Comparison of ENCODE assay signal across 13 cellular contexts in the genomic region with DNA sequence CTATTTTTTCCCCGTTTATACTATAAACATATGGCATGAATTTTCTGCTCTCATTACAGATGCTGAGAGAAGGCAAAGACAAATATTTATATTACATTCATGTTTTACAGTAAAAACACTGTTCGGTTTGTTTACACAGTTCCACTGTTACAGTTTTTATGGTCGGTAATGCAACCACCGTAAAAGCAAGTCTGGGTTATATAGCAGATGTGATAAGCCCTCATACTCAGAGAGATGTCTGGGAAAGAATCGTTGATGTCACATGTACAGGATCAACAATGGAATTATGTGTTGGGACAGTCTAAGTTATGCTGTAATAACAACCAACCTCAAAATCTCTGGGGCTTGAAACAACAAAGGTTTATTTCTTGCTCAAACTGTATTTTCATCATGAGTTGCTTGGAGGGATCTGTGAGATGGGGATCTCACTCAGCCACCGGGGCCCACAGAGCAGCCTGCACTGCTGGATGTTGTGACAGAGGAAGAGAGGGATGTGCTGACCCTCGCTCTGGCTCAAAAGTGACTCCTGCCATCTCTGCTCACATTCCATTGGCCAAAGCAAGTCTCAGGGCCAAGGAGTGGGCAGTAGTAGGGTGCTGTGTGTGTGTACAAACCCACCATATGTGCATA.
DNase-seq lines count a peak whose midpoint lies in the region; ATAC-seq, FAIRE-seq and TF ChIP-seq lines count a peak whose summit lies in the region.
"Had no signal": no experiment of that assay in that cellular context is flagged by ENCODE, and none has a peak within 500 bp of the region (broad histone marks: within the 10 kb centered on the region; RNA-seq: fewer than 3 reads in every experiment).

No MANE protein-coding gene starts in this region.

- H3K9ac ChIP-seq in mammary epithelial cell (ENCODE audit: insufficient read depth, low read length) (no peak overlapping the region), PC-3 (ENCODE audit: low read length) (no peak overlapping the region)

- H3K4me1 Mint-ChIP-seq in MCF 10A (ENCODE audit: insufficient read depth, unreplicated experiment) = no peaks in the 10 kb centered on the region

- H3K36me3 ChIP-seq in mammary epithelial cell (ENCODE audit: insufficient read depth, low read length) = no peaks in the 10 kb centered on the region
- H3K36me3 ChIP-seq in PC-3 (ENCODE audit: low read depth, low read length) = no peaks in the 10 kb centered on the region
- no peaks in the 10 kb centered on the region for H3K36me3 ChIP-seq in aorta (ENCODE audit: control insufficient read depth in 1 of 2, insufficient read depth in 2 of 2, low read length in 1 of 2)
- H3K36me3 ChIP-seq: spleen had no signal

- H3K4me3 ChIP-seq in mammary epithelial cell (replicated peaks in 1 of 3; ENCODE audit: insufficient read depth in 1 of 3, low read depth in 2 of 3, low read length in 3 of 3) (no peak overlapping the region), PC-3 (ENCODE audit: low read length) (peak overlapping the region; percentile 58), fibroblast of villous mesenchyme (ENCODE audit: low read depth, low read length) (no peak overlapping the region), aorta (ENCODE audit: low read length in 2 of 2) (peak overlapping the region; percentile 28 to 36)
- H3K4me3 ChIP-seq: lung, spleen had no signal

- H3K27me3 ChIP-seq in mammary epithelial cell (ENCODE audit: insufficient read depth, low read length) = no peaks in the 10 kb centered on the region
- H3K27me3 ChIP-seq in PC-3 (ENCODE audit: low read length) = no peaks in the 10 kb centered on the region
- H3K27me3 ChIP-seq in aorta (ENCODE audit: control insufficient read depth in 1 of 2, insufficient read depth in 2 of 2, low read length in 1 of 2) = no peaks in the 10 kb centered on the region
- H3K27me3 ChIP-seq: spleen had no signal

- H3K4me2 ChIP-seq in mammary epithelial cell (ENCODE audit: insufficient read depth, low read depth, low read length) (no peak overlapping the region), PC-3 (ENCODE audit: low read length) (peak overlapping the region; percentile 86)

- intact Hi-C loops in MCF 10A (cut with micrococcal nuclease) = no loop called here
- intact Hi-C loops in mammary epithelial cell (cut with micrococcal nuclease) = no loop called here
- intact Hi-C loops in PC-3 (cut with micrococcal nuclease) = loop anchor here (1.0 kb wide), 3 partner anchors 26 to 50 kb away; no protein-coding TSS in a partner anchor
- intact Hi-C loops in aorta (cut with DNase I) = no loop called here

- H3K79me2 ChIP-seq in mammary epithelial cell (ENCODE audit: insufficient read depth, low read length) (no peaks in the 10 kb centered on the region), PC-3 (ENCODE audit: low read length) (no peaks in the 10 kb centered on the region)

- H3K27ac ChIP-seq in mammary epithelial cell (ENCODE audit: insufficient read depth, low read depth, low read length) (no peak overlapping the region), PC-3 (ENCODE audit: low read length) (peak overlapping the region; percentile 33), aorta (ENCODE audit: low read depth in 1 of 2, low read length in 2 of 2) (no peak overlapping the region)
- H3K27ac ChIP-seq: epithelial cell of prostate, spleen had no signal

- H4K20me1 ChIP-seq in mammary epithelial cell (ENCODE audit: insufficient read depth, low read length) (no peaks in the 10 kb centered on the region), PC-3 (ENCODE audit: low read length) (no peaks in the 10 kb centered on the region)

- H3K9me3 ChIP-seq in mammary epithelial cell (replicated peaks; ENCODE audit: insufficient read depth, low read length) = no peaks in the 10 kb centered on the region
- H3K9me3 ChIP-seq in PC-3 (ENCODE audit: low read length) = no peaks in the 10 kb centered on the region
- no peaks in the 10 kb centered on the region for H3K9me3 ChIP-seq in aorta (ENCODE audit: control insufficient read depth, low read length)
- H3K9me3 ChIP-seq: spleen had no signal

- BruUV-seq in MCF 10A (replicated peaks; lab: Mats Ljungman, UMichigan) = no TSS peak
- BruUV-seq in mammary epithelial cell (replicated peaks; lab: Mats Ljungman, UMichigan) = no TSS peak
- no TSS peak for BruUV-seq in PC-3 (replicated peaks; lab: Mats Ljungman, UMichigan)

- WGBS in mammary epithelial cell (ENCODE audit: low coverage, missing lambda C conversion rate) = 94% methylated on average over 7 of the region's 7 CpGs
- WGBS in aorta, 2 donors = 17 to 20% methylated on average over 7 of the region's 7 CpGs

- H3K27me3 Mint-ChIP-seq in MCF 10A (ENCODE audit: insufficient read depth, unreplicated experiment) = no peaks in the 10 kb centered on the region
- H3K27me3 Mint-ChIP-seq: stimulated activated naive B cell treated with anti-CD40 and anti-IgM and Interleukin-4, amounts not matched to agents 10 μg/mL and 1 μg/mL and 100 μg/mL, for 72 hours had no signal

- no peak overlapping the region for H3K4me3 Mint-ChIP-seq in MCF 10A (ENCODE audit: unreplicated experiment)
- H3K4me3 Mint-ChIP-seq: stimulated activated naive B cell treated with anti-CD40 and anti-IgM and Interleukin-4, amounts not matched to agents 10 μg/mL and 1 μg/mL and 100 μg/mL, for 72 hours had no signal

- H3K9me3 Mint-ChIP-seq in MCF 10A (ENCODE audit: unreplicated experiment) = no peaks in the 10 kb centered on the region
- H3K9me3 Mint-ChIP-seq: stimulated activated naive B cell treated with anti-CD40 and anti-IgM and Interleukin-4, amounts not matched to agents 10 μg/mL and 1 μg/mL and 100 μg/mL, for 72 hours had no signal

- H2AFZ ChIP-seq in mammary epithelial cell (ENCODE audit: low read depth, low read length) = no peak overlapping the region
- no peak overlapping the region; the same call in 1 of the 2 replicates for H2AFZ ChIP-seq in PC-3 (ENCODE audit: low read length)

- dilution Hi-C loops in mammary epithelial cell (cut with HindIII; ENCODE audit: low sequenced_read_pairs) = no loop called here

- peak; percentile 91 for ATAC-seq in PC-3
- no peak for ATAC-seq in aorta (ENCODE audit: low FRiP score)
- no peak for ATAC-seq in GM18907 (IDR thresholded peaks at IDR 0.05; ENCODE audit: unreplicated experiment)
- ATAC-seq: stimulated activated naive B cell treated with anti-CD40 and anti-IgM and Interleukin-4, amounts not matched to agents 10 μg/mL and 1 μg/mL and 100 μg/mL, for 72 hours had no signal

- H3F3A ChIP-seq in PC-3 (ENCODE audit: low read length, unreplicated experiment) = no peaks in the 10 kb centered on the region

- no peaks in the 10 kb centered on the region for H3K9me2 ChIP-seq in PC-3 (replicated peaks; ENCODE audit: low read length)

- in situ Hi-C loops in mammary epithelial cell (cut with MboI; ENCODE audit: low sequenced_read_pairs in 2 of 2) = no loop called here

- CTCF ChIA-PET in MCF 10A (lab: Yijun Ruan, JAX) (no interaction called here), mammary epithelial cell (lab: Charles Lee; ENCODE audit: low non-redundant PET) (no interaction called here), PC-3 (lab: Charles Lee) (no interaction called here)

- DNase-seq in MCF 10A (ENCODE audit: unreplicated experiment) (peak; percentile 55), mammary epithelial cell (no peak), PC-3 (peak; percentile 73), fibroblast of villous mesenchyme (ENCODE audit: low read depth) (peak; percentile 98), aorta (no peak), GM19239 (ENCODE audit: insufficient read length, low spot score) (no peak), NCI-H2227 treated with DMSO at 0.1 percent for 48 hours (lab: John Stamatoyannopoulos, UW) (no peak)
- DNase-seq: activated effector memory CD4-positive, alpha-beta T cell treated with anti-CD3 and anti-CD28 coated beads, Interleukin-2, amount 50 U/mL, for 16 hours; spleen; stimulated activated naive B cell treated with anti-CD40 and anti-IgM and Interleukin-4, amounts not matched to agents 10 μg/mL and 1 μg/mL and 100 μg/mL, for 72 hours had no signal

- POLR2A ChIA-PET in MCF 10A (lab: Yijun Ruan, JAX) (interaction anchor here (0.7 kb wide), 1 partner anchor 85 kb away, joined by 3 read pairs; a partner anchor contains a TSS), PC-3 (lab: Charles Lee; ENCODE audit: unreplicated experiment) (interaction anchor here (0.7 kb wide), 1 partner anchor 50 kb away, joined by 3 read pairs; no protein-coding TSS in a partner anchor)

- FAIRE-seq in GM19239 (lab: Jason Lieb, UNC) = no peak

- TF ChIP-seq CTCF in MCF 10A (IDR thresholded peaks at IDR 0.05; ENCODE audit: unreplicated experiment) (no peak), mammary epithelial cell (conservative IDR thresholded peaks at IDR 0.05 in 1 of 2, IDR thresholded peaks at IDR 0.05 in 1 of 2; ENCODE audit: extremely low read depth in 1 of 2, insufficient read depth in 1 of 2, low read depth in 1 of 2, low read length in 2 of 2) (no peak), PC-3 (conservative IDR thresholded peaks at IDR 0.05; ENCODE audit: low read depth, low read length) (no peak), fibroblast of villous mesenchyme (IDR thresholded peaks at IDR 0.05; ENCODE audit: insufficient read depth, low read depth, low read length) (no peak)

- peaks cover 5% of the 10 kb centered on the region for H3K36me3 Mint-ChIP-seq in MCF 10A (ENCODE audit: insufficient read depth, unreplicated experiment)
- H3K36me3 Mint-ChIP-seq: stimulated activated naive B cell treated with anti-CD40 and anti-IgM and Interleukin-4, amounts not matched to agents 10 μg/mL and 1 μg/mL and 100 μg/mL, for 72 hours had no signal

- no peak overlapping the region for H3K27ac Mint-ChIP-seq in MCF 10A (ENCODE audit: low read depth, unreplicated experiment)
- H3K27ac Mint-ChIP-seq: stimulated activated naive B cell treated with anti-CD40 and anti-IgM and Interleukin-4, amounts not matched to agents 10 μg/mL and 1 μg/mL and 100 μg/mL, for 72 hours had no signal

- H3K4me1 ChIP-seq in mammary epithelial cell (ENCODE audit: insufficient read depth, low read length) (no peaks in the 10 kb centered on the region), PC-3 (ENCODE audit: insufficient read depth, low read length) (peaks cover 17% of the 10 kb centered on the region), aorta (ENCODE audit: control insufficient read depth in 1 of 2, insufficient read depth in 2 of 2, low read length in 2 of 2) (no peaks in the 10 kb centered on the region)
- H3K4me1 ChIP-seq: spleen had no signal

Comparison
In these comparisons a context has a peak if more than half of its experiments do, and no peak if none do; other contexts are left out.
1. DNase-seq: peak in MCF 10A (single experiment), PC-3 (single experiment) and fibroblast of villous mesenchyme (single experiment); none in mammary epithelial cell (single experiment), aorta (0 of 2), GM19239 (single experiment) and NCI-H2227 treated with DMSO at 0.1 percent for 48 hours (single experiment).
2. H3K4me3 ChIP-seq: peak in PC-3 (single experiment) and aorta (2 of 2); none in mammary epithelial cell (0 of 3) and fibroblast of villous mesenchyme (single experiment).